Comparison of ENCODE assay signal across 17 cellular contexts in genomic region chr13:44103721-44104490, GRCh38.
DNase-seq lines count a peak whose midpoint lies in the region; ATAC-seq and TF ChIP-seq lines count a peak whose summit lies in the region.
"Had no signal": no experiment of that assay in that cellular context is flagged by ENCODE, and none has a peak within 500 bp of the region (broad histone marks: within the 10 kb centered on the region; RNA-seq: fewer than 3 reads in every experiment).

No MANE protein-coding gene starts in this region.

- TF ChIP-seq POLR2A in thyroid gland (IDR thresholded peaks at IDR 0.05): no peak

- intact Hi-C loops in Right ventricle myocardium superior (cut with DNase I): loop anchor here (10.0 kb wide), 1 partner anchor 199 kb away; no protein-coding TSS in a partner anchor
- intact Hi-C loops in thyroid gland (cut with DNase I): no loop called here

- peak overlapping the region in 1 of 2 donors; percentile 15 for H3K9ac ChIP-seq in mucosa of rectum (ENCODE audit: low read depth in 1 of 2, low read length in 2 of 2)
- H3K9ac ChIP-seq: parathyroid adenoma had no signal

- H3K4me3 Mint-ChIP-seq in stimulated activated memory B cell treated with anti-CD40 and anti-IgM and Interleukin-4, amounts not matched to agents 10 μg/mL and 1 μg/mL and 100 μg/mL, for 72 hours: no peak overlapping the region
- H3K4me3 Mint-ChIP-seq: activated naive CD8-positive, alpha-beta T cell treated with anti-CD3 and anti-CD28 coated beads for 36 hours; activated T-cell treated with anti-CD3 and anti-CD28 coated beads, Interleukin-2, amount 50 U/mL, for 72 hours had no signal

- H3K4me3 ChIP-seq in cardiac muscle cell: no peak overlapping the region
- H3K4me3 ChIP-seq in mucosa of rectum (ENCODE audit: low read length in 2 of 2): no peak overlapping the region
- no peak overlapping the region for H3K4me3 ChIP-seq in thyroid gland (replicated peaks in 1 of 3)
- H3K4me3 ChIP-seq: K562 had no signal

- H3K4me1 ChIP-seq in cardiac muscle cell (ENCODE audit: low read depth) (peaks cover 52% of the 10 kb centered on the region), foreskin keratinocyte (no peaks in the 10 kb centered on the region), mucosa of rectum (ENCODE audit: control insufficient read depth in 2 of 2, insufficient read depth in 2 of 2, low read length in 2 of 2) (peaks cover 46 to 56% of the 10 kb centered on the region in 2 donors), thyroid gland (peaks cover 43 to 50% of the 10 kb centered on the region in 2 donors)
- H3K4me1 ChIP-seq: parathyroid adenoma had no signal

- no peak for TF ChIP-seq CTCF in cardiac muscle cell (IDR thresholded peaks at IDR 0.05; ENCODE audit: low read depth, low read length)
- TF ChIP-seq CTCF in foreskin keratinocyte (conservative IDR thresholded peaks at IDR 0.05): no peak
- no peak for TF ChIP-seq CTCF in thyroid gland (IDR thresholded peaks at IDR 0.05)

- WGBS in thyroid gland, 2 donors: 73 to 81% methylated on average over 6 of the region's 6 CpGs

- H3K27ac ChIP-seq in cardiac muscle cell: peak overlapping the region; percentile 97
- no peak overlapping the region for H3K27ac ChIP-seq in foreskin keratinocyte
- peak overlapping the region; percentile 76 to 78 for H3K27ac ChIP-seq in mucosa of rectum (ENCODE audit: low read depth in 2 of 2, low read length in 2 of 2)
- peak overlapping the region in 2 of 3 donors; percentile 8 to 59 for H3K27ac ChIP-seq in thyroid gland
- H3K27ac ChIP-seq: epithelial cell of prostate, parathyroid adenoma had no signal

- no peaks in the 10 kb centered on the region for H3K4me1 Mint-ChIP-seq in stimulated activated memory B cell treated with anti-CD40 and anti-IgM and Interleukin-4, amounts not matched to agents 10 μg/mL and 1 μg/mL and 100 μg/mL, for 72 hours
- H3K4me1 Mint-ChIP-seq: activated naive CD8-positive, alpha-beta T cell treated with anti-CD3 and anti-CD28 coated beads for 36 hours had no signal

- H3K9me3 ChIP-seq in cardiac muscle cell (ENCODE audit: low read depth): no peaks in the 10 kb centered on the region
- no peaks in the 10 kb centered on the region for H3K9me3 ChIP-seq in mucosa of rectum (ENCODE audit: control insufficient read depth in 2 of 2, low read length in 2 of 2)
- H3K9me3 ChIP-seq in thyroid gland: no peaks in the 10 kb centered on the region

- DNase-seq in cardiac muscle cell (ENCODE audit: low read depth in 1 of 2, low spot score in 1 of 2) (no peak), Right ventricle myocardium superior (no peak), foreskin keratinocyte (peak; percentile 18 to 61), thyroid gland (peak in 1 of 2 donors; percentile 12), NCI-H2107 (lab: John Stamatoyannopoulos, UW) (no peak), NCI-H1105 (lab: John Stamatoyannopoulos, UW) (no peak)
- DNase-seq: 8988T; activated CD4-positive, alpha-beta T cell treated with anti-CD3 and anti-CD28 coated beads, Interleukin-2, amount 50 U/mL, for 48 hours; activated naive CD8-positive, alpha-beta T cell treated with anti-CD3 and anti-CD28 coated beads for 36 hours; activated T-cell treated with anti-CD3 and anti-CD28 coated beads, Interleukin-2, amount 50 U/mL, for 72 hours; NCI-H774; stimulated activated naive CD4-positive, alpha-beta T cell treated with Interleukin-2 at 50 U/mL for 16 hours had no signal

- H3K36me3 Mint-ChIP-seq in stimulated activated memory B cell treated with anti-CD40 and anti-IgM and Interleukin-4, amounts not matched to agents 10 μg/mL and 1 μg/mL and 100 μg/mL, for 72 hours: no peaks in the 10 kb centered on the region

- H3K27me3 ChIP-seq in cardiac muscle cell (no peaks in the 10 kb centered on the region), foreskin keratinocyte (no peaks in the 10 kb centered on the region), mucosa of rectum (ENCODE audit: control insufficient read depth in 2 of 2, insufficient read depth in 2 of 2, low read length in 2 of 2) (no peaks in the 10 kb centered on the region), thyroid gland (no peaks in the 10 kb centered on the region)

- H3K27me3 Mint-ChIP-seq in stimulated activated memory B cell treated with anti-CD40 and anti-IgM and Interleukin-4, amounts not matched to agents 10 μg/mL and 1 μg/mL and 100 μg/mL, for 72 hours: peaks cover 36% of the 10 kb centered on the region

- ATAC-seq in Right ventricle myocardium superior (ENCODE audit: poor library complexity): no peak
- no peak for ATAC-seq in foreskin keratinocyte
- ATAC-seq in stimulated activated memory B cell treated with anti-CD40 and anti-IgM and Interleukin-4, amounts not matched to agents 10 μg/mL and 1 μg/mL and 100 μg/mL, for 72 hours: no peak
- ATAC-seq: activated T-cell treated with anti-CD3 and anti-CD28 coated beads, Interleukin-2, amount 50 U/mL, for 72 hours; K562 had no signal

- H3K36me3 ChIP-seq in cardiac muscle cell (no peaks in the 10 kb centered on the region), mucosa of rectum (ENCODE audit: control insufficient read depth in 2 of 2, insufficient read depth in 2 of 2, low read length in 2 of 2) (no peaks in the 10 kb centered on the region), thyroid gland (no peaks in the 10 kb centered on the region)

- no peak overlapping the region for H3K27ac Mint-ChIP-seq in stimulated activated memory B cell treated with anti-CD40 and anti-IgM and Interleukin-4, amounts not matched to agents 10 μg/mL and 1 μg/mL and 100 μg/mL, for 72 hours
- H3K27ac Mint-ChIP-seq: activated naive CD8-positive, alpha-beta T cell treated with anti-CD3 and anti-CD28 coated beads for 36 hours; activated T-cell treated with anti-CD3 and anti-CD28 coated beads, Interleukin-2, amount 50 U/mL, for 72 hours had no signal

- peaks cover 9% of the 10 kb centered on the region for H3K9me3 Mint-ChIP-seq in stimulated activated memory B cell treated with anti-CD40 and anti-IgM and Interleukin-4, amounts not matched to agents 10 μg/mL and 1 μg/mL and 100 μg/mL, for 72 hours

Comparison
In these comparisons a context has a peak if more than half of its experiments do, and no peak if none do; other contexts are left out.
1. DNase-seq: peak in foreskin keratinocyte (2 of 2); none in cardiac muscle cell (0 of 2), Right ventricle myocardium superior (single experiment), NCI-H2107 (single experiment) and NCI-H1105 (single experiment).